ENCODE assay signal across 18 cellular contexts in the genomic region with DNA sequence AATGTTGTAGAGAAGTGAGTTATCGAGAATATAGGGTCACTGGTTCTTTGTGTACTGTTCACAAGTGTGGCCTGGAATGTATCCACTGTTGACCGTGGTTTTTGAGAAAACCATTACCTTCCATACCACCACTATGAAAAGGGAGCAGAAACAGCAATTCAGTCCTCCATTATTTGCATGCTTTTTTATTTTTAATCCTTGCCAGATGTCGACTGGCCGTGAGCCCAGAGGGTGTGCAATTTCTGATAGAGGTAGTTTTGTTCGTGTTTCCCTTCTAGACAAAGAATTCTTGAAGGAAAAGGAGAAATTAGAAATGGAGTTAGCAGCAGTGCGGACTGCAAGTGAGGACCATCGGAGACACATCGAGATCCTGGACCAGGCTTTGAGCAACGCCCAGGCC.
A peak's percentile ranks its signal among the peaks of the same experiment; 100 is the strongest.
DNase-seq lines count a peak whose midpoint lies in the region; ATAC-seq and TF ChIP-seq lines count a peak whose summit lies in the region.
"Had no signal": no experiment of that assay in that cellular context is flagged by ENCODE, and none has a peak within 500 bp of the region (broad histone marks: within the 10 kb centered on the region; RNA-seq: fewer than 3 reads in every experiment).

No MANE protein-coding gene starts in this region.

- DNase-seq in GM04504 (ENCODE audit: low read depth), result peak; percentile 27
- peak; percentile 47 for DNase-seq in RPMI7951 (ENCODE audit: low read depth)
- no peak for DNase-seq in esophagus muscularis mucosa (ENCODE audit: extremely low spot score)
- peak; percentile 33 to 63 (median 57) for DNase-seq in ovary
- DNase-seq in HPDE6-E6E7 (ENCODE audit: extremely low spot score), result no peak
- no peak for DNase-seq in GM13976 (ENCODE audit: low spot score)
- DNase-seq in GM23338 (ENCODE audit: low spot score), result no peak
- DNase-seq: activated naive CD8-positive, alpha-beta T cell treated with anti-CD3 and anti-CD28 coated beads, Interleukin-2, amount 50 U/mL, for 24 hours; DMS79; naive B cell; NCI-H1436; NCI-H2227 treated with DMSO at 0.1 percent for 48 hours; posterior cingulate gyrus; transverse colon had no signal

- H4K20me1 ChIP-seq in GM23338 (replicated peaks; ENCODE audit: insufficient read depth), result no peaks in the 10 kb centered on the region

- H3K9me3 ChIP-seq in esophagus muscularis mucosa, result no peaks in the 10 kb centered on the region
- no peaks in the 10 kb centered on the region for H3K9me3 ChIP-seq in ovary
- H3K9me3 ChIP-seq: transverse colon had no signal

- no peaks in the 10 kb centered on the region for H3K9me2 ChIP-seq in GM23338 (ENCODE audit: insufficient read depth)

- no peak overlapping the region for H3K4me3 ChIP-seq in esophagus muscularis mucosa
- H3K4me3 ChIP-seq in ovary, result no peak overlapping the region
- H3K4me3 ChIP-seq in GM23338, result no peak overlapping the region
- H3K4me3 ChIP-seq: lung, transverse colon had no signal

- no peaks in the 10 kb centered on the region for H3K9me3 Mint-ChIP-seq in GM23338
- H3K9me3 Mint-ChIP-seq: activated naive CD8-positive, alpha-beta T cell treated with anti-CD3 and anti-CD28 coated beads, Interleukin-2, amount 50 U/mL, for 24 hours; naive B cell had no signal

- ATAC-seq in GM23338 (no peak), HG03139 (IDR thresholded peaks at IDR 0.05; ENCODE audit: unreplicated experiment) (no peak)
- ATAC-seq: activated CD4-positive, CD25-positive, alpha-beta regulatory T cell treated with anti-CD3 and anti-CD28 coated beads, Interleukin-2, amount 50 U/mL, for 24 hours; activated naive CD8-positive, alpha-beta T cell treated with anti-CD3 and anti-CD28 coated beads, Interleukin-2, amount 50 U/mL, for 24 hours had no signal

- H3K79me2 ChIP-seq in GM23338 (replicated peaks; ENCODE audit: insufficient read depth), result no peaks in the 10 kb centered on the region

- peaks cover 3% of the 10 kb centered on the region; the same call in 2 of the 3 replicates for H3K4me1 Mint-ChIP-seq in GM23338
- H3K4me1 Mint-ChIP-seq: activated naive CD8-positive, alpha-beta T cell treated with anti-CD3 and anti-CD28 coated beads, Interleukin-2, amount 50 U/mL, for 24 hours; naive B cell had no signal

- no peak for TF ChIP-seq POLR2A in esophagus muscularis mucosa (IDR thresholded peaks at IDR 0.05; ENCODE audit: low read depth)
- no peak for TF ChIP-seq POLR2A in ovary (IDR thresholded peaks at IDR 0.05)

- H3F3A ChIP-seq in GM23338 (replicated peaks; ENCODE audit: low read depth), result no peaks in the 10 kb centered on the region

- H3K27ac ChIP-seq in esophagus muscularis mucosa (replicated peaks in 1 of 4) (peak overlapping the region; percentile 4 to 30 (median 17)), ovary (no peak overlapping the region), GM23338 (ENCODE audit: low read depth) (no peak overlapping the region)
- H3K27ac ChIP-seq: C4-2B, transverse colon had no signal

- H3K36me3 Mint-ChIP-seq in GM23338 (ENCODE audit: low read depth), result peaks cover 40% of the 10 kb centered on the region

- no peak overlapping the region for H3K27ac Mint-ChIP-seq in GM23338
- H3K27ac Mint-ChIP-seq: activated naive CD8-positive, alpha-beta T cell treated with anti-CD3 and anti-CD28 coated beads, Interleukin-2, amount 50 U/mL, for 24 hours had no signal

- TF ChIP-seq EP300 in esophagus muscularis mucosa (IDR thresholded peaks at IDR 0.05) (no peak), ovary (IDR thresholded peaks at IDR 0.05) (no peak)

- no peaks in the 10 kb centered on the region for H3K27me3 Mint-ChIP-seq in GM23338 (ENCODE audit: insufficient read depth, low read depth, poor library complexity)
- H3K27me3 Mint-ChIP-seq: activated naive CD8-positive, alpha-beta T cell treated with anti-CD3 and anti-CD28 coated beads, Interleukin-2, amount 50 U/mL, for 24 hours; naive B cell had no signal

- H3K4me1 ChIP-seq in esophagus muscularis mucosa (peaks cover 9 to 82% (median 73%) of the 10 kb centered on the region in 4 donors), ovary (ENCODE audit: insufficient read depth) (no peaks in the 10 kb centered on the region), GM23338 (ENCODE audit: insufficient read depth) (no peaks in the 10 kb centered on the region)

- in situ Hi-C loops in GM13976 (cut with MboI; ENCODE audit: low sequenced_read_pairs, unreplicated experiment), result no loop called here

- 75% methylated on average over 9 of the region's 9 CpGs for WGBS in esophagus muscularis mucosa
- WGBS in ovary, 3 donors, result 16 to 21% (median 17%) methylated on average over 9 of the region's 9 CpGs

- no peak overlapping the region for H2AFZ ChIP-seq in GM23338

- H3K4me3 Mint-ChIP-seq in GM23338, result no peak overlapping the region
- H3K4me3 Mint-ChIP-seq: activated naive CD8-positive, alpha-beta T cell treated with anti-CD3 and anti-CD28 coated beads, Interleukin-2, amount 50 U/mL, for 24 hours; naive B cell had no signal

- H3K27me3 ChIP-seq in esophagus muscularis mucosa, result no peaks in the 10 kb centered on the region
- H3K27me3 ChIP-seq in ovary, result no peaks in the 10 kb centered on the region
- no peaks in the 10 kb centered on the region for H3K27me3 ChIP-seq in GM23338 (ENCODE audit: insufficient read depth)
- H3K27me3 ChIP-seq: transverse colon had no signal

- no peak overlapping the region for H3K4me2 ChIP-seq in GM23338

- TF ChIP-seq CTCF in esophagus muscularis mucosa (IDR thresholded peaks at IDR 0.05) (no peak), ovary (IDR thresholded peaks at IDR 0.05) (no peak), GM13976 (IDR thresholded peaks at IDR 0.05; ENCODE audit: borderline replicate concordance, control extremely low read depth, extremely low read depth, insufficient read depth, missing control alignments) (no peak), GM23338 (conservative IDR thresholded peaks at IDR 0.05; ENCODE audit: low read depth in 2 of 2) (no peak)

- H3K36me3 ChIP-seq in esophagus muscularis mucosa, result peaks cover 18 to 52% (median 40%) of the 10 kb centered on the region in 4 donors
- no peaks in the 10 kb centered on the region for H3K36me3 ChIP-seq in ovary
- H3K36me3 ChIP-seq in GM23338 (ENCODE audit: insufficient read depth), result no peaks in the 10 kb centered on the region

- intact Hi-C loops in esophagus muscularis mucosa (cut with DNase I) (no loop called here), ovary (cut with DNase I) (no loop called here)

TF ChIP-seq in GM23338, 12 proteins besides CTCF, POLR2A, EP300 and RAD21 (continues in another document):
- TF ChIP-seq ETS1 (IDR thresholded peaks at IDR 0.05), result no peak

Comparison
In these comparisons a context has a peak if more than half of its experiments do, and no peak if none do; other contexts are left out.
1. DNase-seq: peak in GM04504 (single experiment), RPMI7951 (single experiment) and ovary (5 of 5); none in esophagus muscularis mucosa (single experiment), HPDE6-E6E7 (single experiment), GM13976 (single experiment) and GM23338 (single experiment).
2. H3K27ac ChIP-seq: peak in esophagus muscularis mucosa (4 of 4); none in ovary (0 of 2) and GM23338 (single experiment).